Comparison of ENCODE assay signal across 9 cellular contexts in genomic region chr1:163535807-163536206, GRCh38.
DNase-seq lines count a peak whose midpoint lies in the region; ATAC-seq, FAIRE-seq and TF ChIP-seq lines count a peak whose summit lies in the region.
"Had no signal": no experiment of that assay in that cellular context is flagged by ENCODE, and none has a peak within 500 bp of the region (broad histone marks: within the 10 kb centered on the region; RNA-seq: fewer than 3 reads in every experiment).

No MANE protein-coding gene starts in this region.

- H3K36me3 Mint-ChIP-seq in chondrocyte (ENCODE audit: low read depth), result no peaks in the 10 kb centered on the region
- no peaks in the 10 kb centered on the region for H3K36me3 Mint-ChIP-seq in activated T-cell treated with anti-CD3 and anti-CD28 coated beads, Interleukin-2, amount 50 U/mL, for 4 hours (ENCODE audit: insufficient read depth)

- H3K36me3 ChIP-seq in pancreas, result no peaks in the 10 kb centered on the region

- intact Hi-C loops in pancreas (cut with DNase I), result loop anchor here in 1 of 3 donors (10.0 kb wide), 1 partner anchor 1539 kb away; no protein-coding TSS in a partner anchor

- no peak overlapping the region for H3K27ac Mint-ChIP-seq in chondrocyte (ENCODE audit: unreplicated experiment)

- no peaks in the 10 kb centered on the region for H3K4me1 ChIP-seq in pancreas

- H3K27ac ChIP-seq in pancreas, result no peak overlapping the region

- no peaks in the 10 kb centered on the region for H3K9me3 ChIP-seq in pancreas

- TF ChIP-seq CTCF in chondrocyte (IDR thresholded peaks at IDR 0.05), result peak; percentile 70
- no peak for TF ChIP-seq CTCF in pancreas (IDR thresholded peaks at IDR 0.05)

- no peak overlapping the region for H3K4me3 ChIP-seq in pancreas

- ATAC-seq in pancreas (peak in 3 of 4 donors; percentile 54 to 70 (median 54)), HG03025 (IDR thresholded peaks at IDR 0.05; ENCODE audit: low FRiP score, unreplicated experiment) (no peak)
- ATAC-seq in activated T-cell treated with anti-CD3 and anti-CD28 coated beads, Interleukin-2, amount 50 U/mL, for 4 hours, result no peak

- H3K4me3 Mint-ChIP-seq in chondrocyte (ENCODE audit: unreplicated experiment), result no peak overlapping the region
- no peak overlapping the region for H3K4me3 Mint-ChIP-seq in activated T-cell treated with anti-CD3 and anti-CD28 coated beads, Interleukin-2, amount 50 U/mL, for 4 hours

- WGBS in pancreas, 2 donors, result 51 to 59% methylated on average over 3 of the region's 3 CpGs

- H3K27me3 ChIP-seq in pancreas, result no peaks in the 10 kb centered on the region

- no peaks in the 10 kb centered on the region for H3K4me1 Mint-ChIP-seq in chondrocyte (ENCODE audit: low read depth)
- H3K4me1 Mint-ChIP-seq in activated T-cell treated with anti-CD3 and anti-CD28 coated beads, Interleukin-2, amount 50 U/mL, for 4 hours (ENCODE audit: low read depth), result no peaks in the 10 kb centered on the region

- peaks cover 38% of the 10 kb centered on the region for H3K27me3 Mint-ChIP-seq in chondrocyte (ENCODE audit: low read depth)
- peaks cover 3% of the 10 kb centered on the region for H3K27me3 Mint-ChIP-seq in activated T-cell treated with anti-CD3 and anti-CD28 coated beads, Interleukin-2, amount 50 U/mL, for 4 hours (ENCODE audit: low read depth)

- no peaks in the 10 kb centered on the region for H3K9me3 Mint-ChIP-seq in chondrocyte (ENCODE audit: low read depth)
- no peaks in the 10 kb centered on the region for H3K9me3 Mint-ChIP-seq in activated T-cell treated with anti-CD3 and anti-CD28 coated beads, Interleukin-2, amount 50 U/mL, for 4 hours

- FAIRE-seq in pancreas (lab: Jason Lieb, UNC), result no peak

- DNase-seq in NCI-H1436 (lab: John Stamatoyannopoulos, UW) (peak; percentile 3), NCI-H1436 treated with DMSO at 0.1 percent for 48 hours (lab: John Stamatoyannopoulos, UW) (no peak), NCI-H2196 treated with DMSO at 0.1 percent for 48 hours (lab: John Stamatoyannopoulos, UW; ENCODE audit: unreplicated experiment) (peak; percentile 7), chondrocyte (ENCODE audit: low spot score) (no peak), pancreas (no peak), T-helper 2 cell (no peak)
- DNase-seq in activated T-cell treated with anti-CD3 and anti-CD28 coated beads, Interleukin-2, amount 50 U/mL, for 4 hours, result no peak
- DNase-seq: activated naive CD4-positive, alpha-beta T cell had no signal

Comparison
In these comparisons a context has a peak if more than half of its experiments do, and no peak if none do; other contexts are left out.
1. DNase-seq: peak in NCI-H1436 (single experiment) and NCI-H2196 treated with DMSO at 0.1 percent for 48 hours (single experiment); none in NCI-H1436 treated with DMSO at 0.1 percent for 48 hours (single experiment), chondrocyte (single experiment), pancreas (0 of 6), activated T-cell treated with anti-CD3 and anti-CD28 coated beads, Interleukin-2, amount 50 U/mL, for 4 hours (single experiment) and T-helper 2 cell (0 of 5).
2. ATAC-seq: peak in pancreas (3 of 4); none in HG03025 (single experiment) and activated T-cell treated with anti-CD3 and anti-CD28 coated beads, Interleukin-2, amount 50 U/mL, for 4 hours (0 of 2).